ENCODE assay signal across 8 cellular contexts in genomic region chr4:26288308-26288982, GRCh38. TPM values are rescaled to one million over a fixed set of nuclear protein-coding genes. Genes with fewer than 3 reads are reported as not detected.
DNase-seq lines count a peak whose midpoint lies in the region; ATAC-seq lines count a peak whose summit lies in the region.

No MANE protein-coding gene starts in this region.

- no peaks in the 10 kb centered on the region for H3K27me3 Mint-ChIP-seq in effector memory CD8-positive, alpha-beta T cell

- H3K4me1 Mint-ChIP-seq in effector memory CD8-positive, alpha-beta T cell (ENCODE audit: low read depth in 2 of 2): peaks cover 8 to 10% of the 10 kb centered on the region in 2 donors

- H3K36me3 Mint-ChIP-seq in effector memory CD8-positive, alpha-beta T cell (ENCODE audit: insufficient read depth): peaks cover 3% of the 10 kb centered on the region

- in situ Hi-C loops in G401 (cut with HindIII; ENCODE audit: low sequenced_read_pairs): no loop called here

- no peaks in the 10 kb centered on the region for H3K9me3 Mint-ChIP-seq in effector memory CD8-positive, alpha-beta T cell

- ATAC-seq in effector memory CD8-positive, alpha-beta T cell (replicated peaks): peak; percentile 58

- H3K4me3 Mint-ChIP-seq in effector memory CD8-positive, alpha-beta T cell: no peak overlapping the region

- DNase-seq in activated CD8-positive, alpha-beta memory T cell treated with anti-CD3 and anti-CD28 coated beads for 24 hours: peak; percentile 49
- no peak for DNase-seq in activated CD8-positive, alpha-beta memory T cell treated with anti-CD3 and anti-CD28 coated beads, Interleukin-2, amount 50 U/mL, for 4 hours
- DNase-seq in HCEC 1CT: peak; percentile 61
- peak; percentile 99 for DNase-seq in MV-4-11 (lab: John Stamatoyannopoulos, UW)
- DNase-seq in effector memory CD8-positive, alpha-beta T cell: no peak
- peak; percentile 52 for DNase-seq in stimulated activated CD8-positive, alpha-beta memory T cell treated with anti-CD3 and anti-CD28 coated beads, Interleukin-4, amount 100 ng/mL, for 48 hours
- DNase-seq in NCI-H2107 (lab: John Stamatoyannopoulos, UW): no peak
- DNase-seq in G401 (ENCODE audit: low spot score): no peak

- H3K27ac Mint-ChIP-seq in effector memory CD8-positive, alpha-beta T cell: peak overlapping the region in 1 of 2 donors; percentile 52

RNA-seq across cellular contexts. Expression of gene RBPJ, which starts 32.4 kb away (rescaled TPM):
- total RNA-seq in G401 (2014; rRNA removed; shearing (Covaris generic)): 207 and 336 TPM in 2 replicates

Comparison
In these comparisons a context has a peak if more than half of its experiments do, and no peak if none do; other contexts are left out.
1. DNase-seq: peak in activated CD8-positive, alpha-beta memory T cell treated with anti-CD3 and anti-CD28 coated beads for 24 hours (single experiment), HCEC 1CT (single experiment), MV-4-11 (single experiment) and stimulated activated CD8-positive, alpha-beta memory T cell treated with anti-CD3 and anti-CD28 coated beads, Interleukin-4, amount 100 ng/mL, for 48 hours (single experiment); none in activated CD8-positive, alpha-beta memory T cell treated with anti-CD3 and anti-CD28 coated beads, Interleukin-2, amount 50 U/mL, for 4 hours (single experiment), effector memory CD8-positive, alpha-beta T cell (0 of 3), NCI-H2107 (single experiment) and G401 (single experiment).